ENCODE assay signal across 2 cellular contexts in genomic region chr15:30896211-30896606, GRCh38.
TF ChIP-seq lines count a peak whose summit lies in the region.

No MANE protein-coding gene starts in this region.

TF ChIP-seq in GM23338, 12 proteins besides CTCF, POLR2A, EP300 and RAD21:
- TF ChIP-seq REST (IDR thresholded peaks at IDR 0.05; ENCODE audit: unreplicated experiment) (no peak), NANOG (IDR thresholded peaks at IDR 0.05; ENCODE audit: borderline replicate concordance) (no peak), STAT1 (IDR thresholded peaks at IDR 0.05; ENCODE audit: unreplicated experiment) (no peak), EZH2phosphoT487 (IDR thresholded peaks at IDR 0.05; ENCODE audit: unreplicated experiment) (no peak), JUNB (IDR thresholded peaks at IDR 0.05; ENCODE audit: unreplicated experiment) (no peak), CREB1 (CRISPR knock-in tag; IDR thresholded peaks at IDR 0.05; ENCODE audit: low read depth) (no peak), ETS1 (IDR thresholded peaks at IDR 0.05) (no peak), ZNF462 (CRISPR knock-in tag; IDR thresholded peaks at IDR 0.05) (no peak), ZNF114 (CRISPR knock-in tag; IDR thresholded peaks at IDR 0.05) (no peak), POLR2AphosphoS5 (IDR thresholded peaks at IDR 0.05; ENCODE audit: low read depth) (no peak), EZH2 (IDR thresholded peaks at IDR 0.05; ENCODE audit: low read depth, unreplicated experiment) (no peak), ZNF331 (CRISPR knock-in tag; IDR thresholded peaks at IDR 0.05; ENCODE audit: low read depth) (no peak)
TF ChIP-seq in GM23338: peak in this region for 0.

TF ChIP-seq in H1, 55 proteins besides CTCF, POLR2A, EP300 and RAD21:
- TF ChIP-seq HDAC2 (IDR thresholded peaks at IDR 0.05; ENCODE audit: borderline replicate concordance in 1 of 2, low read depth in 2 of 2, low read length in 2 of 2) = no peak
- TF ChIP-seq TCF12 (IDR thresholded peaks at IDR 0.05; ENCODE audit: low read depth, low read length) = no peak
- no peak for TF ChIP-seq TBP (IDR thresholded peaks at IDR 0.05; ENCODE audit: low read depth, low read length)
- no peak for TF ChIP-seq RFX5 (IDR thresholded peaks at IDR 0.05; ENCODE audit: borderline replicate concordance, low read depth, low read length)
- no peak for TF ChIP-seq TAF1 (IDR thresholded peaks at IDR 0.05; ENCODE audit: low read depth, low read length)
- no peak for TF ChIP-seq TAF7 (optimal IDR thresholded peaks at IDR 0.05; ENCODE audit: borderline replicate concordance, low read depth, low read length)
- no peak for TF ChIP-seq NANOG (IDR thresholded peaks at IDR 0.05; ENCODE audit: insufficient read depth, low read depth, low read length, poor library complexity, severe bottlenecking)
- no peak for TF ChIP-seq SUZ12 (IDR thresholded peaks at IDR 0.05; ENCODE audit: low read length)
- TF ChIP-seq CTBP2 (IDR thresholded peaks at IDR 0.05; ENCODE audit: borderline replicate concordance, insufficient read depth, insufficient read length, low read length) = no peak
- no peak for TF ChIP-seq KDM5A (IDR thresholded peaks at IDR 0.05; ENCODE audit: low read length)
- TF ChIP-seq CHD2 (IDR thresholded peaks at IDR 0.05; ENCODE audit: low read length) = no peak
- TF ChIP-seq SP4 (IDR thresholded peaks at IDR 0.05; ENCODE audit: low read length) = no peak
- no peak for TF ChIP-seq SIX5 (IDR thresholded peaks at IDR 0.05; ENCODE audit: low read depth, low read length)
- TF ChIP-seq ASH2L (IDR thresholded peaks at IDR 0.05; ENCODE audit: low read length) = no peak
- no peak for TF ChIP-seq BRCA1 (IDR thresholded peaks at IDR 0.05; ENCODE audit: low read depth, low read length)
- TF ChIP-seq BCL11A (IDR thresholded peaks at IDR 0.05; ENCODE audit: low read depth in 2 of 2, low read length in 2 of 2) = no peak
- TF ChIP-seq CEBPB (IDR thresholded peaks at IDR 0.05; ENCODE audit: low read depth, low read length) = no peak
- no peak for TF ChIP-seq CBX8 (IDR thresholded peaks at IDR 0.05; ENCODE audit: borderline replicate concordance, low read depth, low read length)
